Comparison of ENCODE assay signal across 1 cellular context in genomic region chr10:79334573-79334972, GRCh38.
TF ChIP-seq lines count a peak whose summit lies in the region.

No MANE protein-coding gene starts in this region.

TF ChIP-seq in IMR-90, 13 proteins besides CTCF, POLR2A, EP300 and RAD21:
- no peak for TF ChIP-seq USF2 (IDR thresholded peaks at IDR 0.05; ENCODE audit: low read depth, low read length)
- no peak for TF ChIP-seq MAZ (IDR thresholded peaks at IDR 0.05; ENCODE audit: borderline replicate concordance, low read depth, low read length)
- TF ChIP-seq MAFK (IDR thresholded peaks at IDR 0.05; ENCODE audit: low read depth, low read length) = no peak
- TF ChIP-seq CEBPB (IDR thresholded peaks at IDR 0.05; ENCODE audit: low read depth, low read length) = no peak
- TF ChIP-seq SMC3 (IDR thresholded peaks at IDR 0.05; ENCODE audit: low read depth, low read length) = no peak
- TF ChIP-seq CHD1 (IDR thresholded peaks at IDR 0.05; ENCODE audit: low read depth, low read length) = no peak
- TF ChIP-seq MXI1 (IDR thresholded peaks at IDR 0.05; ENCODE audit: borderline replicate concordance, low read depth, low read length) = no peak
- TF ChIP-seq BHLHE40 (IDR thresholded peaks at IDR 0.05; ENCODE audit: low read depth, low read length) = no peak
- no peak for TF ChIP-seq NFE2L2 (IDR thresholded peaks at IDR 0.05; ENCODE audit: low read depth, low read length)
- TF ChIP-seq ELK1 (IDR thresholded peaks at IDR 0.05; ENCODE audit: borderline replicate concordance, low read depth, low read length) = no peak
- no peak for TF ChIP-seq RCOR1 (IDR thresholded peaks at IDR 0.05; ENCODE audit: insufficient replicate concordance, low read length)
- TF ChIP-seq FOS (IDR thresholded peaks at IDR 0.05; ENCODE audit: low read depth, low read length) = no peak
- TF ChIP-seq RFX5 (IDR thresholded peaks at IDR 0.05; ENCODE audit: low read depth, low read length) = no peak
